ENCODE assay signal across 8 cellular contexts in the genomic region with DNA sequence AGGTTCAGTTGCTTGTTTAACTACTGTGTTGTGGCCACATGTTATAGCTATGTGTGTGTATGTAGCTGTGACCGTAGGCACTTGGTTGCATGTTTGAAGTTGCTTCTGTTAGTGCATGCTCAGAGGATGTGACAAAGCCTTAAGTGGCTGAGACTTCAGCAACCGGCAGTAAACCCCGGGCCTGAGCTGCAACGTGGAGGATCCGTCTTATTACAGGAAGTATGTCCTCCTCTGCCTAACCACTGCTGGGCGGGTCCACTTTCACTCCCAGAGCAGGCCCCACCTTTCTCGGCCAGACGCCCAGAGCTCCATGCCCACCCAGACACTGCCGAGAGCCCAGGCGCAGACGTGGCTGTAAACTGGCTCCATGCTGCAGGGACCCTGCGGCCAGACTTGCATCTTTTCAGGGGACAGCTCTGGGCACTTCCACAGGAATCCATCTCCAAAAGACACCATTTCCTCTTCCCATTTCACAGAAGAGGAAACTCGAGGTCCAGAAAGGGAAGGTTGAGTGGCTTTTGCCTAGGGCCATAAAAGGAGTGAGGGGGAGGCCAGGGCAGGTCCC. TPM values are rescaled to one million over a fixed set of nuclear protein-coding genes. Genes with fewer than 3 reads are reported as not detected.
DNase-seq lines count a peak whose midpoint lies in the region; ATAC-seq and TF ChIP-seq lines count a peak whose summit lies in the region.

No MANE protein-coding gene starts in this region.

- peaks cover 33% of the 10 kb centered on the region for H3K4me1 Mint-ChIP-seq in activated naive CD4-positive, alpha-beta T cell treated with anti-CD3 and anti-CD28 coated beads, Interleukin-2, amount 50 U/mL, for 24 hours

- intact Hi-C loops in left ventricle myocardium superior (cut with micrococcal nuclease) = no loop called here

- TF ChIP-seq CTCF in RWPE1 (conservative IDR thresholded peaks at IDR 0.05; ENCODE audit: low read depth) = no peak

- no peak overlapping the region for H3K27ac Mint-ChIP-seq in activated naive CD4-positive, alpha-beta T cell treated with anti-CD3 and anti-CD28 coated beads, Interleukin-2, amount 50 U/mL, for 24 hours

- ATAC-seq in left ventricle myocardium superior (peak; percentile 53), HG02798 (IDR thresholded peaks at IDR 0.05; ENCODE audit: poor library complexity, unreplicated experiment) (no peak), HG03469 (IDR thresholded peaks at IDR 0.05; ENCODE audit: unreplicated experiment) (no peak)

- CTCF ChIA-PET in RWPE1 (lab: Yijun Ruan, JAX) = interaction anchor here (1.7 kb wide), 1 partner anchor 75 kb away, joined by 4 read pairs; no protein-coding TSS in a partner anchor

- no peaks in the 10 kb centered on the region for H3K27me3 Mint-ChIP-seq in activated naive CD4-positive, alpha-beta T cell treated with anti-CD3 and anti-CD28 coated beads, Interleukin-2, amount 50 U/mL, for 24 hours

- H3K36me3 Mint-ChIP-seq in activated naive CD4-positive, alpha-beta T cell treated with anti-CD3 and anti-CD28 coated beads, Interleukin-2, amount 50 U/mL, for 24 hours = no peaks in the 10 kb centered on the region

- DNase-seq in COLO668 (lab: John Stamatoyannopoulos, UW; ENCODE audit: unreplicated experiment) (peak; percentile 66), RWPE1 (ENCODE audit: low spot score) (no peak), left ventricle myocardium superior (peak; percentile 83), HuH-7.5 (ENCODE audit: low spot score) (no peak)
- DNase-seq in stimulated activated CD4-positive, alpha-beta T cell treated with anti-CD3 and anti-CD28 coated beads, Interleukin-2, amount 100 ng/mL, for 24 hours = peak; percentile 38 to 52

- H3K27ac ChIP-seq in RWPE1 = peak overlapping the region; percentile 76

- no peaks in the 10 kb centered on the region for H3K9me3 Mint-ChIP-seq in activated naive CD4-positive, alpha-beta T cell treated with anti-CD3 and anti-CD28 coated beads, Interleukin-2, amount 50 U/mL, for 24 hours

- POLR2A ChIA-PET in RWPE1 (lab: Yijun Ruan, JAX; ENCODE audit: low non-redundant PET) = no interaction called here

- peak overlapping the region; percentile 86 for H3K4me3 Mint-ChIP-seq in activated naive CD4-positive, alpha-beta T cell treated with anti-CD3 and anti-CD28 coated beads, Interleukin-2, amount 50 U/mL, for 24 hours

RNA-seq across cellular contexts. Expression of gene TCEA3, which starts 2.2 kb away (rescaled TPM):
- 81.0 TPM for total RNA-seq in left ventricle myocardium superior

RNA-seq across cellular contexts. Expression of gene ZNF436, which starts 52.8 kb away (rescaled TPM):
- 12.4 TPM for total RNA-seq in left ventricle myocardium superior

Comparison
In these comparisons a context has a peak if more than half of its experiments do, and no peak if none do; other contexts are left out.
1. DNase-seq: peak in COLO668 (single experiment), left ventricle myocardium superior (single experiment) and stimulated activated CD4-positive, alpha-beta T cell treated with anti-CD3 and anti-CD28 coated beads, Interleukin-2, amount 100 ng/mL, for 24 hours (2 of 2); none in RWPE1 (single experiment) and HuH-7.5 (single experiment).